In genomic region chr20:58389968-58390658, GRCh38 we compare ENCODE assay signal across 9 cellular contexts. TPM values are rescaled to one million over a fixed set of nuclear protein-coding genes. Genes with fewer than 3 reads are reported as not detected.
DNase-seq lines count a peak whose midpoint lies in the region; ATAC-seq and TF ChIP-seq lines count a peak whose summit lies in the region.
"Had no signal": no experiment of that assay in that cellular context is flagged by ENCODE, and none has a peak within 500 bp of the region (broad histone marks: within the 10 kb centered on the region; RNA-seq: fewer than 3 reads in every experiment).

No MANE protein-coding gene starts in this region.

- no peak for DNase-seq in central memory CD8-positive, alpha-beta T cell (ENCODE audit: low spot score in 2 of 2)
- no peak for DNase-seq in hippocampal formation (lab: John Stamatoyannopoulos, UW)
- no peak for DNase-seq in H4 (ENCODE audit: low spot score)
- DNase-seq: islet precursor cell had no signal

- no peaks in the 10 kb centered on the region for H3K27me3 ChIP-seq in ACC112 (ENCODE audit: insufficient read depth, low read length)
- H3K27me3 ChIP-seq in KMS-11 (ENCODE audit: insufficient read depth, low read depth), result no peaks in the 10 kb centered on the region
- no peaks in the 10 kb centered on the region for H3K27me3 ChIP-seq in muscle layer of colon (ENCODE audit: control insufficient read depth in 1 of 2, insufficient read depth in 2 of 2, low read length in 2 of 2)

- H3K9me3 ChIP-seq in muscle layer of colon (ENCODE audit: low read length), result no peaks in the 10 kb centered on the region

- H3K4me1 ChIP-seq in ACC112 (ENCODE audit: control insufficient read depth, insufficient read depth, low read length, unreplicated experiment) (peaks cover 33% of the 10 kb centered on the region), KMS-11 (ENCODE audit: low read depth, poor library complexity, severe bottlenecking) (peaks cover 35% of the 10 kb centered on the region), muscle layer of colon (ENCODE audit: insufficient read depth, low read length) (peaks cover 32% of the 10 kb centered on the region)

- H3K79me2 ChIP-seq in ACC112 (ENCODE audit: control insufficient read depth, insufficient read depth, low read length, unreplicated experiment) (peaks cover 59% of the 10 kb centered on the region), KMS-11 (ENCODE audit: insufficient read depth, low read depth) (peaks cover 59% of the 10 kb centered on the region)

- H3K4me3 ChIP-seq in ACC112 (ENCODE audit: low read depth, low read length) (peak overlapping the region; percentile 98), KMS-11 (IDR thresholded peaks at IDR 0.05; ENCODE audit: insufficient read depth, low read depth, low read length) (no peak overlapping the region), muscle layer of colon (ENCODE audit: low read depth in 1 of 2, low read length in 2 of 2) (peak overlapping the region; percentile 92 to 99)

- H3K27ac Mint-ChIP-seq in central memory CD8-positive, alpha-beta T cell (ENCODE audit: low read depth), result peak overlapping the region; percentile 94

- H3K36me3 Mint-ChIP-seq in central memory CD8-positive, alpha-beta T cell (ENCODE audit: insufficient read depth), result peaks cover 13% of the 10 kb centered on the region

- H3K4me3 Mint-ChIP-seq in central memory CD8-positive, alpha-beta T cell, result peak overlapping the region; percentile 86

- H3K27me3 Mint-ChIP-seq in central memory CD8-positive, alpha-beta T cell, result peaks cover 4% of the 10 kb centered on the region

- ATAC-seq in central memory CD8-positive, alpha-beta T cell (replicated peaks; ENCODE audit: extremely low read depth, poor library complexity, severe bottlenecking), result no peak
- ATAC-seq in HG02981 (IDR thresholded peaks at IDR 0.05; ENCODE audit: unreplicated experiment) (no peak), GM19023 (IDR thresholded peaks at IDR 0.05; ENCODE audit: unreplicated experiment) (no peak)

- H3K27ac ChIP-seq in ACC112 (ENCODE audit: low read depth, low read length) (peak overlapping the region; percentile 92), KMS-11 (peak overlapping the region; percentile 89; the same call in 1 of the 2 replicates), muscle layer of colon (ENCODE audit: low read depth, low read length) (peak overlapping the region; percentile 97)

- H3K4me1 Mint-ChIP-seq in central memory CD8-positive, alpha-beta T cell, result peaks cover 48% of the 10 kb centered on the region

- H3K9ac ChIP-seq in KMS-11 (peak overlapping the region; percentile 98; the same call in 1 of the 2 replicates), muscle layer of colon (ENCODE audit: low read length) (peak overlapping the region; percentile 90)

- H3K4me2 ChIP-seq in KMS-11, result peak overlapping the region; percentile 55

- H2AFZ ChIP-seq in ACC112 (ENCODE audit: low read length, unreplicated experiment), result peak overlapping the region; percentile 63
- H2AFZ ChIP-seq in KMS-11 (ENCODE audit: low read depth), result peak overlapping the region; percentile 70

- no peaks in the 10 kb centered on the region for H3K9me3 Mint-ChIP-seq in central memory CD8-positive, alpha-beta T cell

- H4K20me1 ChIP-seq in KMS-11 (ENCODE audit: insufficient read depth), result peaks cover 11% of the 10 kb centered on the region

- no peak for TF ChIP-seq CTCF in KMS-11 (conservative IDR thresholded peaks at IDR 0.05; ENCODE audit: low read depth, low read length)

- peaks cover 36% of the 10 kb centered on the region for H3K36me3 ChIP-seq in ACC112 (ENCODE audit: insufficient read depth, low read length)
- H3K36me3 ChIP-seq in KMS-11 (ENCODE audit: insufficient read depth), result no peaks in the 10 kb centered on the region; the same call in 1 of the 2 replicates
- H3K36me3 ChIP-seq in muscle layer of colon (ENCODE audit: insufficient read depth, low read length), result peaks cover 11% of the 10 kb centered on the region

RNA-seq across cellular contexts. Expression of gene VAPB, which starts 1.1 kb away (rescaled TPM):
- 9.1 and 12.3 TPM in 2 replicates for total RNA-seq in H4 (2014; rRNA removed; shearing (Covaris generic))
